ENCODE assay signal across 8 cellular contexts in genomic region chr19:13117176-13117771, GRCh38. TPM values are rescaled to one million over a fixed set of nuclear protein-coding genes. Genes with fewer than 3 reads are reported as not detected.
DNase-seq lines count a peak whose midpoint lies in the region; ATAC-seq and TF ChIP-seq lines count a peak whose summit lies in the region.

No MANE protein-coding gene starts in this region.

- whole genome bisulfite sequencing in thymus: 21% methylated on average over 20 of the region's 20 CpGs

- intact Hi-C loops in ascending aorta (cut with DNase I): loop anchor here (1.0 to 5.0 kb wide), 2 partner anchors 33 to 615 kb away; partner anchors contain the start of genes IER2 and STX10

- H3K4me1 ChIP-seq in ascending aorta: peaks cover 5 to 29% of the 10 kb centered on the region in 2 donors
- H3K4me1 ChIP-seq in thymus (ENCODE audit: control insufficient read depth, insufficient read depth, low read length): peaks cover 14% of the 10 kb centered on the region

- DNase-seq in AG10803 (ENCODE audit: low read depth) (no peak), ascending aorta (ENCODE audit: low spot score in 2 of 2) (no peak), left lobe of liver (ENCODE audit: low spot score) (no peak), hippocampal formation (lab: John Stamatoyannopoulos, UW) (no peak)

- no peaks in the 10 kb centered on the region for H3K27me3 ChIP-seq in ascending aorta
- H3K27me3 ChIP-seq in thymus (ENCODE audit: control insufficient read depth, insufficient read depth): no peaks in the 10 kb centered on the region

- TF ChIP-seq CTCF in AG10803 (conservative IDR thresholded peaks at IDR 0.05; ENCODE audit: low read length) (no peak), ascending aorta (IDR thresholded peaks at IDR 0.05) (no peak)

- H3K36me3 ChIP-seq in ascending aorta: peaks cover 6% of the 10 kb centered on the region in 2 donors
- peaks cover 19% of the 10 kb centered on the region for H3K36me3 ChIP-seq in thymus (ENCODE audit: control insufficient read depth, insufficient read depth)

- H3K27ac ChIP-seq in ascending aorta (peak overlapping the region; percentile 57 to 61), thymus (ENCODE audit: low read depth) (peak overlapping the region; percentile 81)

- H3K9me3 ChIP-seq in ascending aorta: no peaks in the 10 kb centered on the region
- no peaks in the 10 kb centered on the region for H3K9me3 ChIP-seq in thymus (ENCODE audit: control insufficient read depth)

- H3K4me3 ChIP-seq in AG10803 (ENCODE audit: low read length) (peak overlapping the region; percentile 96), ascending aorta (peak overlapping the region; percentile 91 to 94), thymus (ENCODE audit: low read length) (peak overlapping the region; percentile 88)

- ATAC-seq in HG03097 (IDR thresholded peaks at IDR 0.05; ENCODE audit: low FRiP score, unreplicated experiment) (peak; percentile 15), left lobe of liver (peak; percentile 7), HG02623 (IDR thresholded peaks at IDR 0.05; ENCODE audit: unreplicated experiment) (no peak), HG02884 (IDR thresholded peaks at IDR 0.05; ENCODE audit: unreplicated experiment) (no peak)

RNA-seq across cellular contexts. Expression of gene TRMT1, which starts 0.7 kb away (rescaled TPM):
- total RNA-seq in ascending aorta (17.3 TPM), left lobe of liver (15.8 TPM)
- polyA plus RNA-seq in thymus: 69.9 TPM

RNA-seq across cellular contexts. Expression of gene NACC1, which starts 0.8 kb away (rescaled TPM):
- total RNA-seq in ascending aorta (35.5 TPM), left lobe of liver (26.7 TPM)
- 17.5 TPM for polyA plus RNA-seq in thymus

RNA-seq across cellular contexts. Expression of gene LYL1, which starts 14.6 kb away (rescaled TPM):
- total RNA-seq in ascending aorta: 46.7 TPM
- total RNA-seq in left lobe of liver: 1.5 TPM
- 14.0 TPM for polyA plus RNA-seq in thymus

RNA-seq across cellular contexts. Expression of gene STX10, which starts 32.9 kb away (rescaled TPM):
- total RNA-seq in ascending aorta: 31.6 TPM
- total RNA-seq in left lobe of liver: 22.7 TPM
- polyA plus RNA-seq in thymus: 101 TPM

RNA-seq across cellular contexts. Expression of gene IER2, which starts 32.9 kb away (rescaled TPM):
- total RNA-seq in ascending aorta (907 TPM), left lobe of liver (26.5 TPM)
- polyA plus RNA-seq in thymus: 92.7 TPM

Comparison
In these comparisons a context has a peak if more than half of its experiments do, and no peak if none do; other contexts are left out.
1. ATAC-seq: peak in HG03097 (single experiment) and left lobe of liver (single experiment); none in HG02623 (single experiment) and HG02884 (single experiment).
2. RNA of gene LYL1, which starts 14.6 kb away (total RNA-seq): 46.7 TPM in ascending aorta (single experiment); 1.5 TPM in left lobe of liver (single experiment); every median in the first group is over 10 times any median in the second.
3. Peak in every context shown above with its lines, with median percentiles within 50 percentile points of each other: H3K4me3 ChIP-seq.